Comparison of ENCODE assay signal across 8 cellular contexts in genomic region chr14:54776361-54777001, GRCh38.
DNase-seq lines count a peak whose midpoint lies in the region; ATAC-seq and TF ChIP-seq lines count a peak whose summit lies in the region.

No MANE protein-coding gene starts in this region.

- H3K36me3 ChIP-seq in heart left ventricle, result peaks cover 0 to 63% (median 40%) of the 10 kb centered on the region in 9 donors
- no peaks in the 10 kb centered on the region; the same call in 1 of the 2 replicates for H3K36me3 ChIP-seq in HAP-1 (replicated peaks)

- peak overlapping the region; percentile 25 to 96 (median 91) for H3K27ac ChIP-seq in heart left ventricle

- H3K4me1 ChIP-seq in heart left ventricle (peaks cover 0 to 77% (median 54%) of the 10 kb centered on the region in 12 donors), HAP-1 (peaks cover 10% of the 10 kb centered on the region)

- H3K27me3 ChIP-seq in heart left ventricle (no peaks in the 10 kb centered on the region), HAP-1 (ENCODE audit: low read depth) (no peaks in the 10 kb centered on the region)

- H3K9me3 ChIP-seq in heart left ventricle (no peaks in the 10 kb centered on the region), HAP-1 (no peaks in the 10 kb centered on the region)

- TF ChIP-seq CTCF in heart left ventricle (IDR thresholded peaks at IDR 0.05), result no peak

- in situ Hi-C loops in HAP-1 (cut with MboI; ENCODE audit: low sequenced_read_pairs), result loop anchor here (10.0 kb wide), 1 partner anchor 212 kb away; the partner anchor contains the start of gene SAMD4A

- TF ChIP-seq POLR2A in heart left ventricle (IDR thresholded peaks at IDR 0.05), result no peak

- peaks cover 7% of the 10 kb centered on the region for H3K27me3 Mint-ChIP-seq in activated T-cell treated with anti-CD3 and anti-CD28 coated beads, Interleukin-2, amount 50 U/mL, for 24 hours

- H3K27ac Mint-ChIP-seq in activated T-cell treated with anti-CD3 and anti-CD28 coated beads, Interleukin-2, amount 50 U/mL, for 24 hours, result peak overlapping the region; percentile 84

- DNase-seq in NCI-H345 treated with DMSO at 0.1 percent for 48 hours (lab: John Stamatoyannopoulos, UW; ENCODE audit: unreplicated experiment) (peak; percentile 39), heart left ventricle (peak in 4 of 5 donors; percentile 65 to 81 (median 76)), globus pallidus (ENCODE audit: low spot score) (no peak), HAP-1 (ENCODE audit: low spot score in 2 of 2) (no peak)
- peak; percentile 84 for DNase-seq in activated T-cell treated with anti-CD3 and anti-CD28 coated beads, Interleukin-2, amount 50 U/mL, for 24 hours
- DNase-seq in stimulated activated CD4-positive, alpha-beta T cell treated with anti-CD3 and anti-CD28 coated beads, TNF-alpha, amount 100 ng/mL, for 24 hours (ENCODE audit: low read depth in 3 of 3), result peak; percentile 57 to 88 (median 64)

- peak overlapping the region; percentile 6 for H3K4me3 Mint-ChIP-seq in activated T-cell treated with anti-CD3 and anti-CD28 coated beads, Interleukin-2, amount 50 U/mL, for 24 hours

- peaks cover 56% of the 10 kb centered on the region for H3K4me1 Mint-ChIP-seq in activated T-cell treated with anti-CD3 and anti-CD28 coated beads, Interleukin-2, amount 50 U/mL, for 24 hours (ENCODE audit: low read depth)

- peak overlapping the region in 1 of 12 donors; percentile 23 for H3K4me3 ChIP-seq in heart left ventricle
- H3K4me3 ChIP-seq in HAP-1, result no peak overlapping the region

- 33 to 41% (median 35%) methylated on average over 12 of the region's 12 CpGs for WGBS in heart left ventricle, 4 donors

- intact Hi-C loops in heart left ventricle (cut with DNase I), result no loop called here

- ATAC-seq in GM18861 (IDR thresholded peaks at IDR 0.05; ENCODE audit: unreplicated experiment) (peak; percentile 35), heart left ventricle (peak; percentile 33 to 54 (median 38)), GM18858 (IDR thresholded peaks at IDR 0.05; ENCODE audit: unreplicated experiment) (no peak)

- peaks cover 4% of the 10 kb centered on the region for H3K36me3 Mint-ChIP-seq in activated T-cell treated with anti-CD3 and anti-CD28 coated beads, Interleukin-2, amount 50 U/mL, for 24 hours (ENCODE audit: low read depth)

- no peaks in the 10 kb centered on the region for H3K9me3 Mint-ChIP-seq in activated T-cell treated with anti-CD3 and anti-CD28 coated beads, Interleukin-2, amount 50 U/mL, for 24 hours

Comparison
In these comparisons a context has a peak if more than half of its experiments do, and no peak if none do; other contexts are left out.
1. DNase-seq: peak in NCI-H345 treated with DMSO at 0.1 percent for 48 hours (single experiment), activated T-cell treated with anti-CD3 and anti-CD28 coated beads, Interleukin-2, amount 50 U/mL, for 24 hours (single experiment), heart left ventricle (4 of 5) and stimulated activated CD4-positive, alpha-beta T cell treated with anti-CD3 and anti-CD28 coated beads, TNF-alpha, amount 100 ng/mL, for 24 hours (3 of 3); none in globus pallidus (single experiment) and HAP-1 (0 of 2).